2 cellular contexts compared by ENCODE assay signal in genomic region chr15:91047545-91048199, GRCh38.
TF ChIP-seq lines count a peak whose summit lies in the region.

No MANE protein-coding gene starts in this region.

TF ChIP-seq in A549, 52 proteins besides CTCF, POLR2A, EP300 and RAD21:
- TF ChIP-seq REST (IDR thresholded peaks at IDR 0.05), result no peak
- TF ChIP-seq ELK1 (IDR thresholded peaks at IDR 0.05; ENCODE audit: low read depth, low read length), result no peak
- no peak for TF ChIP-seq EHMT2 (IDR thresholded peaks at IDR 0.05; ENCODE audit: low read depth)

TF ChIP-seq in GM12878, 131 proteins besides CTCF, POLR2A, EP300 and RAD21:
- TF ChIP-seq ETV6 (conservative IDR thresholded peaks at IDR 0.05 in 1 of 2, IDR thresholded peaks at IDR 0.05 in 1 of 2; ENCODE audit: borderline replicate concordance in 1 of 2, low read depth in 1 of 2) (no peak), RBBP5 (conservative IDR thresholded peaks at IDR 0.05) (no peak), PRDM15 (CRISPR knock-in tag; IDR thresholded peaks at IDR 0.05) (no peak), USF2 (IDR thresholded peaks at IDR 0.05; ENCODE audit: borderline replicate concordance, low read depth, low read length) (no peak), PAX8 (IDR thresholded peaks at IDR 0.05) (no peak), PKNOX1 (IDR thresholded peaks at IDR 0.05) (no peak), RUNX3 (IDR thresholded peaks at IDR 0.05; ENCODE audit: low read length) (peak; percentile 68)
